ENCODE assay signal across 14 cellular contexts in genomic region chr1:58893257-58893869, GRCh38.
DNase-seq lines count a peak whose midpoint lies in the region; ATAC-seq lines count a peak whose summit lies in the region.
"Had no signal": no experiment of that assay in that cellular context is flagged by ENCODE, and none has a peak within 500 bp of the region (broad histone marks: within the 10 kb centered on the region; RNA-seq: fewer than 3 reads in every experiment).

No MANE protein-coding gene starts in this region.

- peak overlapping the region; percentile 3 to 57 for H3K9ac ChIP-seq in mucosa of rectum (ENCODE audit: low read depth in 1 of 2, low read length in 2 of 2)

- DNase-seq in DMS 273 treated with DMSO at 0.1 percent for 48 hours (lab: John Stamatoyannopoulos, UW) (peak; percentile 63), NCI-H2107 treated with DMSO at 0.1 percent for 48 hours (lab: John Stamatoyannopoulos, UW; ENCODE audit: unreplicated experiment) (peak; percentile 28), dermis blood vessel endothelial cell (peak; percentile 94), T-helper 2 cell (no peak), COLO829 (ENCODE audit: low spot score) (no peak)
- DNase-seq: activated naive CD4-positive, alpha-beta T cell treated with anti-CD3 and anti-CD28 coated beads, Interleukin-2, amount 50 U/mL, for 16 hours; central memory CD4-positive, alpha-beta T cell; DMS79 treated with DMSO at 0.1 percent for 48 hours; Kasumi-1; NCI-H2227 treated with DMSO at 0.1 percent for 48 hours; stimulated activated naive CD4-positive, alpha-beta T cell had no signal

- peak overlapping the region; percentile 52 to 87 for H3K27ac ChIP-seq in mucosa of rectum (ENCODE audit: low read depth in 2 of 2, low read length in 2 of 2)

- H3K9me3 ChIP-seq in mucosa of rectum (ENCODE audit: control insufficient read depth in 2 of 2, low read length in 2 of 2): no peaks in the 10 kb centered on the region

- peaks cover 41 to 52% of the 10 kb centered on the region in 2 donors for H3K4me1 ChIP-seq in mucosa of rectum (ENCODE audit: control insufficient read depth in 2 of 2, insufficient read depth in 2 of 2, low read length in 2 of 2)

- H3K27me3 ChIP-seq in mucosa of rectum (ENCODE audit: control insufficient read depth in 2 of 2, insufficient read depth in 2 of 2, low read length in 2 of 2): no peaks in the 10 kb centered on the region

- H3K36me3 ChIP-seq in mucosa of rectum (ENCODE audit: control insufficient read depth in 2 of 2, insufficient read depth in 2 of 2, low read length in 2 of 2): no peaks in the 10 kb centered on the region

- H3K4me3 ChIP-seq in mucosa of rectum (ENCODE audit: low read length in 2 of 2): peak overlapping the region in 1 of 2 donors; percentile 10

- ATAC-seq in HG03025 (IDR thresholded peaks at IDR 0.05; ENCODE audit: low FRiP score, unreplicated experiment) (no peak), HG02763 (IDR thresholded peaks at IDR 0.05; ENCODE audit: unreplicated experiment) (no peak)

Comparison
In these comparisons a context has a peak if more than half of its experiments do, and no peak if none do; other contexts are left out.
1. DNase-seq: peak in DMS 273 treated with DMSO at 0.1 percent for 48 hours (single experiment), NCI-H2107 treated with DMSO at 0.1 percent for 48 hours (single experiment) and dermis blood vessel endothelial cell (single experiment); none in T-helper 2 cell (0 of 5) and COLO829 (single experiment).